ENCODE assay signal across 8 cellular contexts in the genomic region with DNA sequence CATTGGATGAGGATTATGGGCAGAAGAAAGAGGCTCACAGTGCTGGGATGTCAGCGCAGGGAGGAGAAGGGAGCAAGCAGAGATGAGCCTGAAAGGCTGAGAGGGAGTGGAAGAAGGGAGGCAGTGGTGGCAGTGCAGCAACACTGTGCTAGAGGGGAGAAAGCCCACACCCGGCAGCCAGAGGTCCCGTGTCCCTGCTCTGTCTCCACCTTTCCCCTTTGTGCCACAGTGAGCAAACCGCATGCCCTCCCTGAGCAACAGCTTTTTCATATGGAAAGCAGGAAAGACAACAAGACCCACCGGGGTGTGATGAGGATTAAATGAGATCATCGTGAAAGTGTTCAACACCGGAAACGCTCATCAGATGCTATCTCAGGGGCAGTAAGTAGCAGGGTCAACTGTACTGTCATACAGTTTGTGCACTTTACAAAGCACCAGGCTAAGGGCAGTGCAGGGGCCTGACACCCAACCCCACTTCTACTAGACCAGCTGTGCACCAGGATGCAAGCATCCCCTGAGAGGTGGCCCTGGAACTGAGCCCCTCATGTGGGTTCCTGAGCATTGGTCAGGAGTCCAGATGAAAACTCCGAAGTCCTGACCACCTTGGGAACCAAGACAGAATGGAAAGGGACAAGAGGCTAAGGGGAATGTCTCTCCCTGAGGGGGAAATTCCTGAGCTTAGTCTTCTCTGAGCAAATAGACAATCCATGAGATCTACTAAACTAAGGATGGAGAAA. TPM values are rescaled to one million over a fixed set of nuclear protein-coding genes. Genes with fewer than 3 reads are reported as not detected.
A peak's percentile ranks its signal among the peaks of the same experiment; 100 is the strongest.
DNase-seq lines count a peak whose midpoint lies in the region; ATAC-seq and TF ChIP-seq lines count a peak whose summit lies in the region.

No MANE protein-coding gene starts in this region.

- no peaks in the 10 kb centered on the region for H3K36me3 Mint-ChIP-seq in activated naive CD4-positive, alpha-beta T cell treated with anti-CD3 and anti-CD28 coated beads for 36 hours (ENCODE audit: low read depth)

- no peak overlapping the region for H3K27ac ChIP-seq in RWPE2 (ENCODE audit: poor library complexity, severe bottlenecking)

- ATAC-seq in RWPE2 (ENCODE audit: low read depth) = peak; percentile 7; the same call in 1 of the 3 replicates
- no peak for ATAC-seq in HG02759 (IDR thresholded peaks at IDR 0.05; ENCODE audit: unreplicated experiment)

- H3K27ac Mint-ChIP-seq in activated naive CD4-positive, alpha-beta T cell treated with anti-CD3 and anti-CD28 coated beads for 36 hours = no peak overlapping the region

- intact Hi-C loops in activated naive CD4-positive, alpha-beta T cell treated with anti-CD3 and anti-CD28 coated beads for 36 hours (cut with micrococcal nuclease) = loop anchor here (1.0 kb wide), 4 partner anchors 85 to 291 kb away; no protein-coding TSS in a partner anchor

- H3K4me3 ChIP-seq in RWPE2 (ENCODE audit: severe bottlenecking) (no peak overlapping the region), skeletal muscle satellite cell (ENCODE audit: low read length) (no peak overlapping the region)

- H3K9ac ChIP-seq in skeletal muscle satellite cell (ENCODE audit: low read depth, low read length) = no peak overlapping the region

- peak; percentile 25 for DNase-seq in activated naive CD4-positive, alpha-beta T cell treated with anti-CD3 and anti-CD28 coated beads for 36 hours
- no peak for DNase-seq in activated naive CD4-positive, alpha-beta T cell treated with anti-CD3 and anti-CD28 coated beads, Interleukin-2, amount 50 U/mL, for 16 hours
- DNase-seq in RWPE2 (ENCODE audit: low spot score) = no peak
- peak; percentile 71 for DNase-seq in glomerular visceral epithelial cell (ENCODE audit: extremely low spot score)
- DNase-seq in amniotic stem cell (lab: John Stamatoyannopoulos, UW) = no peak
- no peak for DNase-seq in NCI-H1436 treated with DMSO at 0.1 percent for 48 hours (lab: John Stamatoyannopoulos, UW)

- CTCF ChIA-PET in activated naive CD4-positive, alpha-beta T cell treated with anti-CD3 and anti-CD28 coated beads for 36 hours (lab: Charles Lee) = interaction anchor here (0.6 to 5.0 kb wide), 39 partner anchors 8 to 632 kb away, joined by 3 to 34 read pairs (median 5); a partner anchor contains a TSS

- H3K4me2 ChIP-seq in skeletal muscle satellite cell (ENCODE audit: low read length) = peak overlapping the region; percentile 42

- H3K4me1 ChIP-seq in RWPE2 (ENCODE audit: insufficient read depth, poor library complexity, severe bottlenecking) = peaks cover 9% of the 10 kb centered on the region
- peaks cover 11% of the 10 kb centered on the region for H3K4me1 ChIP-seq in skeletal muscle satellite cell (ENCODE audit: control insufficient read depth, insufficient read depth, low read length)

- H3K4me3 Mint-ChIP-seq in activated naive CD4-positive, alpha-beta T cell treated with anti-CD3 and anti-CD28 coated beads for 36 hours = no peak overlapping the region

- H3K9me3 ChIP-seq in RWPE2 (ENCODE audit: severe bottlenecking) (no peaks in the 10 kb centered on the region), skeletal muscle satellite cell (replicated peaks; ENCODE audit: low read length) (no peaks in the 10 kb centered on the region)

- no peaks in the 10 kb centered on the region for H3K36me3 ChIP-seq in RWPE2 (ENCODE audit: low read depth)
- H3K36me3 ChIP-seq in skeletal muscle satellite cell (ENCODE audit: insufficient read depth, low read length) = no peaks in the 10 kb centered on the region

- H3K4me1 Mint-ChIP-seq in activated naive CD4-positive, alpha-beta T cell treated with anti-CD3 and anti-CD28 coated beads for 36 hours (ENCODE audit: low read depth) = peaks cover 13% of the 10 kb centered on the region

- H3K9me3 Mint-ChIP-seq in activated naive CD4-positive, alpha-beta T cell treated with anti-CD3 and anti-CD28 coated beads for 36 hours = no peaks in the 10 kb centered on the region

- H3K27me3 Mint-ChIP-seq in activated naive CD4-positive, alpha-beta T cell treated with anti-CD3 and anti-CD28 coated beads for 36 hours (ENCODE audit: low read depth) = no peaks in the 10 kb centered on the region

- no peak for TF ChIP-seq CTCF in RWPE2 (IDR thresholded peaks at IDR 0.05; ENCODE audit: poor library complexity, severe bottlenecking)

- H3K27me3 ChIP-seq in RWPE2 (ENCODE audit: insufficient read depth, poor library complexity, severe bottlenecking) (no peaks in the 10 kb centered on the region), skeletal muscle satellite cell (ENCODE audit: control insufficient read depth, insufficient read depth, low read length) (peaks cover 14% of the 10 kb centered on the region)

RNA-seq across cellular contexts. Expression of a gene that starts 9.1 kb away (rescaled TPM):
- under 1 TPM in 1 of 2 experiments, not detected in 1; 0.07 TPM for total RNA-seq in activated naive CD4-positive, alpha-beta T cell treated with anti-CD3 and anti-CD28 coated beads for 36 hours
- under 0.01 TPM in 1 of 2 replicates, not detected in the other for total RNA-seq in skeletal muscle satellite cell (2012; rRNA removed)

RNA-seq across cellular contexts. Expression of a gene that starts 24.4 kb away (rescaled TPM):
- total RNA-seq in activated naive CD4-positive, alpha-beta T cell treated with anti-CD3 and anti-CD28 coated beads for 36 hours = under 1 TPM in 1 of 2 experiments, not detected in 1; 0.27 TPM
- 0.22 TPM in 1 of 2 replicates, not detected in the other for total RNA-seq in skeletal muscle satellite cell (2012; rRNA removed)

RNA-seq across cellular contexts. Expression of a gene that starts 32.8 kb away (rescaled TPM):
- 10 to 100 TPM; 27.4 to 29.4 TPM for total RNA-seq in activated naive CD4-positive, alpha-beta T cell treated with anti-CD3 and anti-CD28 coated beads for 36 hours
- 88.0 and 93.0 TPM in 2 replicates for total RNA-seq in skeletal muscle satellite cell (2012; rRNA removed)

RNA-seq across cellular contexts. Expression of a gene that starts 32.9 kb away (rescaled TPM):
- 100 to 1,000 TPM in 1 of 2 experiments, 10 to 100 TPM in 1; 97.8 to 101 TPM for total RNA-seq in activated naive CD4-positive, alpha-beta T cell treated with anti-CD3 and anti-CD28 coated beads for 36 hours
- 220 and 230 TPM in 2 replicates for total RNA-seq in skeletal muscle satellite cell (2012; rRNA removed)

Comparison
In these comparisons a context has a peak if more than half of its experiments do, and no peak if none do; other contexts are left out.
1. DNase-seq: peak in activated naive CD4-positive, alpha-beta T cell treated with anti-CD3 and anti-CD28 coated beads for 36 hours (single experiment) and glomerular visceral epithelial cell (single experiment); none in activated naive CD4-positive, alpha-beta T cell treated with anti-CD3 and anti-CD28 coated beads, Interleukin-2, amount 50 U/mL, for 16 hours (single experiment), RWPE2 (single experiment), amniotic stem cell (single experiment) and NCI-H1436 treated with DMSO at 0.1 percent for 48 hours (single experiment).